ENCODE assay signal across 13 cellular contexts in the genomic region with DNA sequence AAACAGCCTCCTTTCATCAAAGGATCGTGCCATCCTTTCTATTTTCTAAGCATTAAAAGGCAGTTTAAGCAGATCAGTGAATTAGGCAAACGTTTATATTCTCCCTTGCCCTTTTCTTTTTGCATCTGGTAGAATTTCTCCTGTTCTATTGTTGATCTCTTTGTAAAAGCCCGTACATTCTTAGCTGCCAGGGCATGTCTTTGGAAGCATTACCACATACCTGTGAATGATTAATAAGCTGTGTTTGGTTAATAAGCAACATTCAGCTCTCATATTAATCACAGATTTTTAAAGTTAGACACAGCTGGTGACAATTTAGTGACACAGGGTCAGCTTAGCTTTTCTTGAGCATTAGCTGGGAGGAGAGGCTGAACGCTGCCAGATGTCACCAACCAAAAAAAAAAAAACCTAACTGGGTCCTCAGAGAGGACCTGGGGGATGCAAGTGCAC. TPM values are rescaled to one million over a fixed set of nuclear protein-coding genes. Genes with fewer than 3 reads are reported as not detected.
DNase-seq lines count a peak whose midpoint lies in the region; ATAC-seq and TF ChIP-seq lines count a peak whose summit lies in the region.
"Had no signal": no experiment of that assay in that cellular context is flagged by ENCODE, and none has a peak within 500 bp of the region (broad histone marks: within the 10 kb centered on the region; RNA-seq: fewer than 3 reads in every experiment).

No MANE protein-coding gene starts in this region.

- H3K27me3 Mint-ChIP-seq in mesothelial cell of epicardium (ENCODE audit: low read depth): no peaks in the 10 kb centered on the region

- H3K4me1 Mint-ChIP-seq in mesothelial cell of epicardium: peaks cover 74% of the 10 kb centered on the region
- H3K4me1 Mint-ChIP-seq: memory B cell had no signal

- H3K9me3 Mint-ChIP-seq in mesothelial cell of epicardium: peaks cover 16% of the 10 kb centered on the region

- peak; percentile 9 for DNase-seq in EH (ENCODE audit: low read depth)
- DNase-seq in HPDE6-E6E7 (ENCODE audit: extremely low spot score): peak; percentile 66
- DNase-seq in epithelial cell of esophagus (ENCODE audit: low read depth): peak; percentile 86
- DNase-seq in mesothelial cell of epicardium (ENCODE audit: low spot score in 2 of 2, unreplicated experiment in 2 of 2): no peak
- DNase-seq in anterior cingulate cortex (lab: John Stamatoyannopoulos, UW): no peak
- DNase-seq in activated CD4-positive, alpha-beta T cell treated with anti-CD3 and anti-CD28 coated beads for 48 hours: no peak
- no peak for DNase-seq in NCI-H146 treated with DMSO at 0.1 percent for 48 hours (lab: John Stamatoyannopoulos, UW; ENCODE audit: unreplicated experiment)
- DNase-seq: BE2C, NCI-H526 treated with DMSO at 0.1 percent for 48 hours had no signal

- H3K27ac Mint-ChIP-seq in mesothelial cell of epicardium: peak overlapping the region; percentile 83
- H3K27ac Mint-ChIP-seq: memory B cell had no signal

- TF ChIP-seq CTCF in epithelial cell of esophagus (IDR thresholded peaks at IDR 0.05; ENCODE audit: insufficient read depth, low read depth, low read length, missing control alignments) (no peak), mesothelial cell of epicardium (IDR thresholded peaks at IDR 0.05; ENCODE audit: unreplicated experiment) (no peak)

- H3K36me3 Mint-ChIP-seq in mesothelial cell of epicardium: peaks cover 9% of the 10 kb centered on the region

- no peak for ATAC-seq in HG02970 (IDR thresholded peaks at IDR 0.05; ENCODE audit: low FRiP score, unreplicated experiment)

- no peak overlapping the region for H3K4me3 Mint-ChIP-seq in mesothelial cell of epicardium
- H3K4me3 Mint-ChIP-seq: memory B cell had no signal

- no peak overlapping the region for H3K4me3 ChIP-seq in epithelial cell of esophagus (ENCODE audit: low read length)
- H3K4me3 ChIP-seq: cardiac muscle cell, HAP-1 had no signal

RNA-seq across cellular contexts. Expression of gene CYP1B1, which starts 33.8 kb away (rescaled TPM):
- total RNA-seq in mesothelial cell of epicardium: 50.4 to 55.6 TPM (median 54.5 TPM) in 3 replicates
- total RNA-seq: cardiac muscle cell had no signal

Comparison
In these comparisons a context has a peak if more than half of its experiments do, and no peak if none do; other contexts are left out.
1. DNase-seq: peak in EH (single experiment), HPDE6-E6E7 (single experiment) and epithelial cell of esophagus (single experiment); none in mesothelial cell of epicardium (0 of 2), anterior cingulate cortex (0 of 58), activated CD4-positive, alpha-beta T cell treated with anti-CD3 and anti-CD28 coated beads for 48 hours (single experiment) and NCI-H146 treated with DMSO at 0.1 percent for 48 hours (single experiment).